8 cellular contexts compared by ENCODE assay signal in the genomic region with DNA sequence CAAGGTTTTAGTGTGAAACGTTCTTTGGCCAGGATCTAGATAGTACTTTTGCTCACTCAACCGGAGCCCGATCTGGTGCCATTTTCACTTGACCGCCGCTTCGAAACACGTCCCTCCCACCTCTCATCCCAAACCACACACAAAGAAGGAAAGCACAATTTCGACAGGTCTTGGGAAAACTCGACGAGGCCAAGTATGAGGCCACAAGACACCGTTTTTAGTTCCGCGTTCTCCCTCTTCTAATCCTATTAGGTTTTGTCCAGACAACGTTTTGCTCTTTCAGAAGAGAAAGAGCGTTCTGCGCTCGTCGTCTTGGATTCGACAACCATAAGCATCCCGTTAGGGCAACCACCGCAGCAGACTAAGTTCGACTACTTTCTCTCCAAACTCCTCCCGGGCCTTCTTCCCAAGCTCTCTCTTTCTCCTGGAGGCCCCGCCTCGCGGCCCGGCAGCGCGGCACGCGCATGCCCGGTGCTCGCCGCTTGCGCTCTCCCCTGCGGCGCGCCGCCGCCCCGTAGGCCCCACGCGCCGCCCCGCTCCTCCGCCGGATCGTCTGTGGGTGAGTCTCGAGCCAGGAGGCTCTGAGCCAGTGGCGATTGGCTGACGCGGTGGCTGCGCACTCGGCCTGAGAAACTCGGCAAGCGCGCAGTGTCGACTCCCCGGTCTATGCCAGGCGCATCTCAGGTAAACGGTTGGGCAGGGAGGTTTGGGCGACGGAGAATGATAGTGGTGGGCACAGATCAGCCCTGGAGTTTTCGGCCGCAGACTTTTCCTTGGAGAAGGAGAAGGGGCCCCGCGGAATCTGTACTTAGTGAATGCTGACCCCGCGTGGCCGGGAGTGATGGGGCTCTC. TPM values are rescaled to one million over a fixed set of nuclear protein-coding genes. Genes with fewer than 3 reads are reported as not detected.
DNase-seq lines count a peak whose midpoint lies in the region; ATAC-seq and TF ChIP-seq lines count a peak whose summit lies in the region.

A gene with protein sequence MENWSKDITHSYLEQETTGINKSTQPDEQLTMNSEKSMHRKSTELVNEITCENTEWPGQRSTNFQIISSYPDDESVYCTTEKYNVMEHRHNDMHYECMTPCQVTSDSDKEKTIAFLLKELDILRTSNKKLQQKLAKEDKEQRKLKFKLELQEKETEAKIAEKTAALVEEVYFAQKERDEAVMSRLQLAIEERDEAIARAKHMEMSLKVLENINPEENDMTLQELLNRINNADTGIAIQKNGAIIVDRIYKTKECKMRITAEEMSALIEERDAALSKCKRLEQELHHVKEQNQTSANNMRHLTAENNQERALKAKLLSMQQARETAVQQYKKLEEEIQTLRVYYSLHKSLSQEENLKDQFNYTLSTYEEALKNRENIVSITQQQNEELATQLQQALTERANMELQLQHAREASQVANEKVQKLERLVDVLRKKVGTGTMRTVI (plus strand): TSS at position 517 of the 852 bp plus-strand sequence. CDS start 49,952 bp downstream, outside the sequence.

- peaks cover 6% of the 10 kb centered on the region for H3K27me3 Mint-ChIP-seq in activated T-helper 1 cell treated with anti-CD3 and anti-CD28 coated beads, Interleukin-12 subunit alpha, Interleukin-12 subunit beta, Interleukin-2, Interleukin-4 antibody, amounts not matched to agents 30 ng/mL and 10 ng/mL and 1 ng/mL, durations not matched to agents 14 hours and 24 hours and 36 hours (ENCODE audit: insufficient read depth)
- peaks cover 7 to 32% (median 17%) of the 10 kb centered on the region in 5 donors for H3K27me3 Mint-ChIP-seq in naive thymus-derived CD8-positive, alpha-beta T cell

- H3K4me1 ChIP-seq in gastroesophageal sphincter (peaks cover 0 to 28% (median 7%) of the 10 kb centered on the region in 3 donors), thymus (ENCODE audit: control insufficient read depth, insufficient read depth, low read length) (no peaks in the 10 kb centered on the region)

- intact Hi-C loops in activated T-helper 1 cell treated with anti-CD3 and anti-CD28 coated beads, Interleukin-12 subunit alpha, Interleukin-12 subunit beta, Interleukin-2, Interleukin-4 antibody, amounts not matched to agents 30 ng/mL and 10 ng/mL and 1 ng/mL, durations not matched to agents 14 hours and 24 hours and 36 hours (cut with micrococcal nuclease) = no loop called here

- H3K4me3 ChIP-seq in gastroesophageal sphincter (peak within 1 kb of the TSS; percentile 73 to 91), thymus (ENCODE audit: low read length) (peak within 1 kb of the TSS; percentile 39)

- H3K36me3 Mint-ChIP-seq in activated T-helper 1 cell treated with anti-CD3 and anti-CD28 coated beads, Interleukin-12 subunit alpha, Interleukin-12 subunit beta, Interleukin-2, Interleukin-4 antibody, amounts not matched to agents 30 ng/mL and 10 ng/mL and 1 ng/mL, durations not matched to agents 14 hours and 24 hours and 36 hours (ENCODE audit: low read depth) = no peaks in the 10 kb centered on the region
- H3K36me3 Mint-ChIP-seq in naive thymus-derived CD8-positive, alpha-beta T cell = no peaks in the 10 kb centered on the region

- H3K9me3 Mint-ChIP-seq in activated T-helper 1 cell treated with anti-CD3 and anti-CD28 coated beads, Interleukin-12 subunit alpha, Interleukin-12 subunit beta, Interleukin-2, Interleukin-4 antibody, amounts not matched to agents 30 ng/mL and 10 ng/mL and 1 ng/mL, durations not matched to agents 14 hours and 24 hours and 36 hours = peaks cover 3% of the 10 kb centered on the region
- peaks cover 0 to 7% (median 3%) of the 10 kb centered on the region in 9 donors for H3K9me3 Mint-ChIP-seq in naive thymus-derived CD8-positive, alpha-beta T cell

- WGBS in gastroesophageal sphincter (ENCODE audit: low coverage in 1 of 2), 2 donors = 0 to 3% methylated on average over 23 to 58 of the region's 70 CpGs
- 4% methylated on average over 70 of the region's 70 CpGs for WGBS in thymus

- peak within 1 kb of the TSS; percentile 43 for H3K4me3 Mint-ChIP-seq in activated T-helper 1 cell treated with anti-CD3 and anti-CD28 coated beads, Interleukin-12 subunit alpha, Interleukin-12 subunit beta, Interleukin-2, Interleukin-4 antibody, amounts not matched to agents 30 ng/mL and 10 ng/mL and 1 ng/mL, durations not matched to agents 14 hours and 24 hours and 36 hours
- H3K4me3 Mint-ChIP-seq in naive thymus-derived CD8-positive, alpha-beta T cell = peak within 1 kb of the TSS; percentile 30 to 74 (median 66)

- H3K27ac ChIP-seq in gastroesophageal sphincter (peak within 1 kb of the TSS; percentile 88 to 95 (median 92)), thymus (ENCODE audit: low read depth) (peak within 1 kb of the TSS; percentile 48)

- POLR2A ChIA-PET in naive thymus-derived CD8-positive, alpha-beta T cell (lab: Charles Lee) = no interaction called here

- H3K36me3 ChIP-seq in gastroesophageal sphincter = no peaks in the 10 kb centered on the region
- H3K36me3 ChIP-seq in thymus (ENCODE audit: control insufficient read depth, insufficient read depth) = no peaks in the 10 kb centered on the region

- no peaks in the 10 kb centered on the region for H3K27me3 ChIP-seq in gastroesophageal sphincter
- peaks cover 8% of the 10 kb centered on the region for H3K27me3 ChIP-seq in thymus (ENCODE audit: control insufficient read depth, insufficient read depth)

- TF ChIP-seq EP300 in gastroesophageal sphincter (IDR thresholded peaks at IDR 0.05) = no peak

- peaks cover 7% of the 10 kb centered on the region for H3K4me1 Mint-ChIP-seq in activated T-helper 1 cell treated with anti-CD3 and anti-CD28 coated beads, Interleukin-12 subunit alpha, Interleukin-12 subunit beta, Interleukin-2, Interleukin-4 antibody, amounts not matched to agents 30 ng/mL and 10 ng/mL and 1 ng/mL, durations not matched to agents 14 hours and 24 hours and 36 hours (ENCODE audit: low read depth)
- H3K4me1 Mint-ChIP-seq in naive thymus-derived CD8-positive, alpha-beta T cell = peaks cover 7 to 16% (median 14%) of the 10 kb centered on the region in 4 donors

- TF ChIP-seq CTCF in gastroesophageal sphincter (IDR thresholded peaks at IDR 0.05) = peak in 3 of 4 experiments; percentile 15 to 68 (median 25)

- ATAC-seq in gastroesophageal sphincter = peak; percentile 99
- ATAC-seq in naive thymus-derived CD8-positive, alpha-beta T cell = peak; percentile 29 to 35
- ATAC-seq in HG03520 (IDR thresholded peaks at IDR 0.05; ENCODE audit: unreplicated experiment) = no peak

- H3K9me3 ChIP-seq in gastroesophageal sphincter (no peaks in the 10 kb centered on the region), thymus (ENCODE audit: control insufficient read depth) (no peaks in the 10 kb centered on the region)

- TF ChIP-seq POLR2A in gastroesophageal sphincter (IDR thresholded peaks at IDR 0.05) = peak; percentile 47 to 51

- no peak within 1 kb of the TSS for H3K27ac Mint-ChIP-seq in activated T-helper 1 cell treated with anti-CD3 and anti-CD28 coated beads, Interleukin-12 subunit alpha, Interleukin-12 subunit beta, Interleukin-2, Interleukin-4 antibody, amounts not matched to agents 30 ng/mL and 10 ng/mL and 1 ng/mL, durations not matched to agents 14 hours and 24 hours and 36 hours
- no peak within 1 kb of the TSS for H3K27ac Mint-ChIP-seq in naive thymus-derived CD8-positive, alpha-beta T cell

- DNase-seq in SIG-M5 treated with dmso at 0.1 percent for 504 hours (lab: John Stamatoyannopoulos, UW; ENCODE audit: unreplicated experiment) (peak; percentile 23), SIG-M5 (lab: John Stamatoyannopoulos, UW) (no peak), NCI-H2227 treated with DMSO at 0.1 percent for 48 hours (lab: John Stamatoyannopoulos, UW) (peak; percentile 81)
- DNase-seq in activated T-helper 1 cell treated with anti-CD3 and anti-CD28 coated beads, Interleukin-12 subunit alpha, Interleukin-12 subunit beta, Interleukin-2, Interleukin-4 antibody, amounts not matched to agents 30 ng/mL and 10 ng/mL and 1 ng/mL, durations not matched to agents 14 hours and 24 hours and 36 hours (ENCODE audit: low spot score) = no peak
- DNase-seq in naive thymus-derived CD8-positive, alpha-beta T cell = no peak

RNA-seq across cellular contexts. Expression of the gene that starts here (rescaled TPM):
- total RNA-seq in activated T-helper 1 cell treated with anti-CD3 and anti-CD28 coated beads, Interleukin-12 subunit alpha, Interleukin-12 subunit beta, Interleukin-2, Interleukin-4 antibody, amounts not matched to agents 30 ng/mL and 10 ng/mL and 1 ng/mL, durations not matched to agents 14 hours and 24 hours and 36 hours = not detected in 2 replicates
- 10 to 100 TPM; 10.6 to 32.8 (median 19.4) TPM for total RNA-seq in gastroesophageal sphincter
- not detected for total RNA-seq in naive thymus-derived CD8-positive, alpha-beta T cell
- polyA plus RNA-seq in naive thymus-derived CD8-positive, alpha-beta T cell = not detected
- 2.1 TPM for polyA plus RNA-seq in thymus

Comparison
In these comparisons a context has a peak if more than half of its experiments do, and no peak if none do; other contexts are left out.
1. RNA of the gene that starts here (total RNA-seq): 10.6 to 32.8 TPM in gastroesophageal sphincter; not detected in naive thymus-derived CD8-positive, alpha-beta T cell and not detected in activated T-helper 1 cell treated with anti-CD3 and anti-CD28 coated beads, Interleukin-12 subunit alpha, Interleukin-12 subunit beta, Interleukin-2, Interleukin-4 antibody, amounts not matched to agents 30 ng/mL and 10 ng/mL and 1 ng/mL, durations not matched to agents 14 hours and 24 hours and 36 hours; every median in the first group is over 4 times any median in the second.
2. DNase-seq: peak in SIG-M5 treated with dmso at 0.1 percent for 504 hours (single experiment) and NCI-H2227 treated with DMSO at 0.1 percent for 48 hours (single experiment); none in SIG-M5 (single experiment), activated T-helper 1 cell treated with anti-CD3 and anti-CD28 coated beads, Interleukin-12 subunit alpha, Interleukin-12 subunit beta, Interleukin-2, Interleukin-4 antibody, amounts not matched to agents 30 ng/mL and 10 ng/mL and 1 ng/mL, durations not matched to agents 14 hours and 24 hours and 36 hours (single experiment) and naive thymus-derived CD8-positive, alpha-beta T cell (0 of 10).
3. Peak in ATAC-seq in naive thymus-derived CD8-positive, alpha-beta T cell; RNA of the gene not detected or under 1 TPM.